In the genomic region with DNA sequence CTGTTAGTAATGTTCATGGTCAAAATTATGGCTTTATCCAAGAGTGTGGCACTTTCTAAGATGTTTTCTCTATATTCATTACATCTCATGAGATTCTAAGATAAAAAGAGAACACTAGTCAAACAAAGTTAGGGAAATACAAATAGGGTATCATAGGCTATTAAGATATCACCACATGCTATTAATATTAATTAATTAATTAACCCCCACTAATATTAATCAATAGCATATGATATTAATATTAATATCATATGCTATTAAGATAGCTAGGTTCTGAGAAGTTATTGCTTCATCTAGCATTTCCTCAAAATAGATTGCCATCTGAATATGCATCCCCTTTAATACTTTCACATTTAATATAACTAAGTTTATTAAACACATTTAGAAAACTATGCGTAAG, we compare ENCODE assay signal across 30 cellular contexts. TPM values are rescaled to one million over a fixed set of nuclear protein-coding genes. Genes with fewer than 3 reads are reported as not detected.
"Had no signal": no experiment of that assay in that cellular context is flagged by ENCODE, and none has a peak within 500 bp of the region (broad histone marks: within the 10 kb centered on the region; RNA-seq: fewer than 3 reads in every experiment).

No MANE protein-coding gene starts in this region.

- H3K4me3 ChIP-seq: stomach, suprapubic skin, testis, thoracic aorta, thyroid gland, tibial artery, tibial nerve, transverse colon, upper lobe of left lung, upper lobe of right lung, uterus, vagina had no signal

- DNase-seq: stimulated activated CD4-positive, alpha-beta T cell treated with anti-CD3 and anti-CD28 coated beads, Interleukin-2, amount 100 ng/mL, for 48 hours; stimulated activated CD4-positive, alpha-beta T cell treated with anti-CD3 and anti-CD28 coated beads, Interleukin-4, amount 100 ng/mL, for 1 hour; stimulated activated CD4-positive, alpha-beta T cell treated with anti-CD3 and anti-CD28 coated beads, Interleukin-4, amount 100 ng/mL, for 24 hours; stimulated activated CD4-positive, alpha-beta T cell treated with anti-CD3 and anti-CD28 coated beads, Interleukin-4, amount 100 ng/mL, for 4 hours; stimulated activated CD8-positive, alpha-beta memory T cell treated with anti-CD3 and anti-CD28 coated beads, Interleukin-4, amount 100 ng/mL, for 48 hours; stimulated activated naive B cell treated with anti-CD40 and anti-IgM and Interleukin-4, amounts not matched to agents 10 μg/mL and 1 μg/mL and 100 μg/mL, for 72 hours; stimulated activated naive CD4-positive, alpha-beta T cell; stimulated activated naive CD4-positive, alpha-beta T cell treated with Interleukin-2 at 50 U/mL for 16 hours; stimulated activated naive CD8-positive, alpha-beta T cell treated with anti-CD3 and anti-CD28 coated beads, Interleukin-15, amount 100 ng/mL, for 72 hours; stimulated activated naive CD8-positive, alpha-beta T cell treated with anti-CD3 and anti-CD28 coated beads, Interleukin-15, Interleukin-2, amounts not matched to agents 100 U/mL and 50 U/mL, for 24 hours; stomach; substantia nigra; testis; thyroid gland; tibial artery; transverse colon; trophoblast cell; upper lobe of right lung; uterus had no signal

- H3K9me3 Mint-ChIP-seq: stimulated activated effector memory CD8-positive, alpha-beta T cell treated with anti-CD3 and anti-CD28 coated beads, Interleukin-12 subunit alpha, Interleukin-12 subunit beta, amount 100 ng/mL, for 72 hours; stimulated activated memory B cell treated with anti-CD40 and anti-IgM and Interleukin-4, amounts not matched to agents 10 μg/mL and 1 μg/mL and 100 μg/mL, for 72 hours; stimulated activated naive B cell treated with anti-CD40 and anti-IgM and Interleukin-4, amounts not matched to agents 10 μg/mL and 1 μg/mL and 100 μg/mL, for 72 hours; stimulated activated naive CD8-positive, alpha-beta T cell treated with anti-CD3 and anti-CD28 coated beads, Interleukin-15, amount 100 ng/mL, for 72 hours; stimulated activated naive CD8-positive, alpha-beta T cell treated with anti-CD3 and anti-CD28 coated beads, Interleukin-15, Interleukin-2, amounts not matched to agents 100 ng/mL and 50 ng/mL, for 24 hours; type B pancreatic cell had no signal

- ATAC-seq: stimulated activated effector memory CD8-positive, alpha-beta T cell treated with anti-CD3 and anti-CD28 coated beads, Interleukin-12 subunit alpha, Interleukin-12 subunit beta, amount 100 ng/mL, for 72 hours; stimulated activated naive B cell treated with anti-CD40 and anti-IgM and Interleukin-4, amounts not matched to agents 10 μg/mL and 1 μg/mL and 100 μg/mL, for 72 hours; stimulated activated naive CD8-positive, alpha-beta T cell treated with anti-CD3 and anti-CD28 coated beads, Interleukin-15, amount 100 ng/mL, for 72 hours; stimulated activated naive CD8-positive, alpha-beta T cell treated with anti-CD3 and anti-CD28 coated beads, Interleukin-15, Interleukin-2, amounts not matched to agents 100 U/mL and 50 U/mL, for 24 hours; upper lobe of right lung had no signal

- H3K4me1 ChIP-seq: stomach, suprapubic skin, testis, thyroid gland, tibial artery, tibial nerve, transverse colon, upper lobe of left lung, upper lobe of right lung, uterus, vagina had no signal

- H3K27ac Mint-ChIP-seq: stimulated activated effector memory CD8-positive, alpha-beta T cell treated with anti-CD3 and anti-CD28 coated beads, Interleukin-12 subunit alpha, Interleukin-12 subunit beta, amount 100 ng/mL, for 72 hours; stimulated activated memory B cell treated with anti-CD40 and anti-IgM and Interleukin-4, amounts not matched to agents 10 μg/mL and 1 μg/mL and 100 μg/mL, for 72 hours; stimulated activated naive B cell treated with anti-CD40 and anti-IgM and Interleukin-4, amounts not matched to agents 10 μg/mL and 1 μg/mL and 100 μg/mL, for 72 hours; stimulated activated naive CD8-positive, alpha-beta T cell treated with anti-CD3 and anti-CD28 coated beads, Interleukin-15, amount 100 ng/mL, for 72 hours; stimulated activated naive CD8-positive, alpha-beta T cell treated with anti-CD3 and anti-CD28 coated beads, Interleukin-15, Interleukin-2, amounts not matched to agents 100 ng/mL and 50 ng/mL, for 24 hours; type B pancreatic cell had no signal

- H3K27me3 Mint-ChIP-seq: stimulated activated memory B cell treated with anti-CD40 and anti-IgM and Interleukin-4, amounts not matched to agents 10 μg/mL and 1 μg/mL and 100 μg/mL, for 72 hours; stimulated activated naive B cell treated with anti-CD40 and anti-IgM and Interleukin-4, amounts not matched to agents 10 μg/mL and 1 μg/mL and 100 μg/mL, for 72 hours; stimulated activated naive CD8-positive, alpha-beta T cell treated with anti-CD3 and anti-CD28 coated beads, Interleukin-15, amount 100 ng/mL, for 72 hours; stimulated activated naive CD8-positive, alpha-beta T cell treated with anti-CD3 and anti-CD28 coated beads, Interleukin-15, Interleukin-2, amounts not matched to agents 100 ng/mL and 50 ng/mL, for 24 hours; type B pancreatic cell had no signal

- H3K27me3 ChIP-seq: stomach, suprapubic skin, testis, thyroid gland, tibial artery, tibial nerve, transverse colon, upper lobe of left lung, upper lobe of right lung, uterus, vagina had no signal

- FAIRE-seq: urothelium cell line had no signal

- H3K36me3 Mint-ChIP-seq: stimulated activated effector memory CD8-positive, alpha-beta T cell treated with anti-CD3 and anti-CD28 coated beads, Interleukin-12 subunit alpha, Interleukin-12 subunit beta, amount 100 ng/mL, for 72 hours; stimulated activated memory B cell treated with anti-CD40 and anti-IgM and Interleukin-4, amounts not matched to agents 10 μg/mL and 1 μg/mL and 100 μg/mL, for 72 hours; stimulated activated naive B cell treated with anti-CD40 and anti-IgM and Interleukin-4, amounts not matched to agents 10 μg/mL and 1 μg/mL and 100 μg/mL, for 72 hours; type B pancreatic cell had no signal

- H3K36me3 ChIP-seq: stomach, thoracic aorta, thyroid gland, tibial artery, tibial nerve, transverse colon, upper lobe of left lung, upper lobe of right lung, uterus had no signal

- H3K9me3 ChIP-seq: stomach, suprapubic skin, testis, thoracic aorta, thyroid gland, tibial artery, tibial nerve, transverse colon, upper lobe of left lung, upper lobe of right lung, uterus, vagina had no signal

- H3K4me3 Mint-ChIP-seq: stimulated activated effector memory CD8-positive, alpha-beta T cell treated with anti-CD3 and anti-CD28 coated beads, Interleukin-12 subunit alpha, Interleukin-12 subunit beta, amount 100 ng/mL, for 72 hours; stimulated activated memory B cell treated with anti-CD40 and anti-IgM and Interleukin-4, amounts not matched to agents 10 μg/mL and 1 μg/mL and 100 μg/mL, for 72 hours; stimulated activated naive B cell treated with anti-CD40 and anti-IgM and Interleukin-4, amounts not matched to agents 10 μg/mL and 1 μg/mL and 100 μg/mL, for 72 hours; stimulated activated naive CD8-positive, alpha-beta T cell treated with anti-CD3 and anti-CD28 coated beads, Interleukin-15, amount 100 ng/mL, for 72 hours; stimulated activated naive CD8-positive, alpha-beta T cell treated with anti-CD3 and anti-CD28 coated beads, Interleukin-15, Interleukin-2, amounts not matched to agents 100 ng/mL and 50 ng/mL, for 24 hours; type B pancreatic cell had no signal

- H3K27ac ChIP-seq: stomach, suprapubic skin, testis, thoracic aorta, thyroid gland, tibial artery, tibial nerve, transverse colon, upper lobe of left lung, upper lobe of right lung, uterus, vagina had no signal

- H3K4me1 Mint-ChIP-seq: stimulated activated effector memory CD8-positive, alpha-beta T cell treated with anti-CD3 and anti-CD28 coated beads, Interleukin-12 subunit alpha, Interleukin-12 subunit beta, amount 100 ng/mL, for 72 hours; stimulated activated memory B cell treated with anti-CD40 and anti-IgM and Interleukin-4, amounts not matched to agents 10 μg/mL and 1 μg/mL and 100 μg/mL, for 72 hours; stimulated activated naive B cell treated with anti-CD40 and anti-IgM and Interleukin-4, amounts not matched to agents 10 μg/mL and 1 μg/mL and 100 μg/mL, for 72 hours; stimulated activated naive CD8-positive, alpha-beta T cell treated with anti-CD3 and anti-CD28 coated beads, Interleukin-15, amount 100 ng/mL, for 72 hours had no signal

RNA-seq across cellular contexts. Expression of gene DSG3, which starts 22.1 kb away (rescaled TPM):
- total RNA-seq: subcutaneous adipose tissue, tibial nerve, upper lobe of left lung had no signal
